ENCODE assay signal across 24 cellular contexts in the genomic region with DNA sequence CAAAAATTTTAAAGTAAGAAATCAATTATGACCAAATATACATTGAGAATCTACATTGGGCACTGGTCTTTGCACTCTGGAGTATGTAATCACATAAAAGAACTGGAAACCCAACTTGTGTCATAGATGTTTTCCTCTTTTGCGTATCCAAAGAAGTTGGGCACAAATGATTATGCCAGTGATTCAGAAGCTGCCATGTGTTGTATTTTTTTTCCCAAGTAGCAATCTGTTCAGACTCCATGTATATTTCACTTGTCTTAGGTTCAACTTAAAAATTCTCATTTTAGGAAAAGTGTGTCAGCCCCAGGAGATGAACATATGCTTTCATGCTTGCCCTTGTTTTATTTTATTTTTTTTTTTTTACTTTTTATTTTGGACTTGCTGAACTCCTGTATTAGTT.
"Had no signal": no experiment of that assay in that cellular context is flagged by ENCODE, and none has a peak within 500 bp of the region (broad histone marks: within the 10 kb centered on the region; RNA-seq: fewer than 3 reads in every experiment).

No MANE protein-coding gene starts in this region.

- H3K36me3 ChIP-seq: colonic mucosa, esophagus muscularis mucosa, esophagus squamous epithelium, gastrocnemius medialis, gastroesophageal sphincter, heart left ventricle, heart right ventricle had no signal

- H3K4me3 Mint-ChIP-seq: dendritic cell treated with granulocyte-macrophage colony-stimulating factor and Interleukin-4, amounts not matched to agents 40 ng/mL and 50 ng/mL, for 4 days; effector memory CD8-positive, alpha-beta T cell had no signal

- H3K4me3 ChIP-seq: colonic mucosa, coronary artery, dorsolateral prefrontal cortex, esophagus muscularis mucosa, esophagus squamous epithelium, gastrocnemius medialis, gastroesophageal sphincter, heart left ventricle, heart right ventricle had no signal

- H3K27ac ChIP-seq: colonic mucosa, coronary artery, epithelial cell of prostate, esophagus muscularis mucosa, esophagus squamous epithelium, foreskin keratinocyte, gastrocnemius medialis, gastroesophageal sphincter, heart left ventricle, heart right ventricle had no signal

- H3K9me3 Mint-ChIP-seq: dendritic cell treated with granulocyte-macrophage colony-stimulating factor and Interleukin-4, amounts not matched to agents 40 ng/mL and 50 ng/mL, for 4 days had no signal

- H3K27me3 Mint-ChIP-seq: dendritic cell treated with granulocyte-macrophage colony-stimulating factor and Interleukin-4, amounts not matched to agents 40 ng/mL and 50 ng/mL, for 4 days; effector memory CD8-positive, alpha-beta T cell had no signal

- H3K27ac Mint-ChIP-seq: dendritic cell treated with granulocyte-macrophage colony-stimulating factor and Interleukin-4, amounts not matched to agents 40 ng/mL and 50 ng/mL, for 4 days; effector memory CD8-positive, alpha-beta T cell had no signal

- H3K9me3 ChIP-seq: colonic mucosa, gastrocnemius medialis had no signal

- DNase-seq: colonic mucosa; cortex of kidney; dermis blood vessel endothelial cell; dorsolateral prefrontal cortex; effector CD4-positive, alpha-beta T cell; effector CD8-positive, alpha-beta T cell; effector memory CD4-positive, alpha-beta T cell; effector memory CD8-positive, alpha-beta T cell; erythroblast; esophagus squamous epithelium; foreskin fibroblast; foreskin keratinocyte; foreskin melanocyte; gastrocnemius medialis; glutamatergic neuron; head of caudate nucleus; heart left ventricle; heart right ventricle had no signal

- H3K4me1 ChIP-seq: colonic mucosa, esophagus muscularis mucosa, esophagus squamous epithelium, foreskin keratinocyte, gastrocnemius medialis, gastroesophageal sphincter, heart left ventricle, heart right ventricle had no signal

- H3K27me3 ChIP-seq: colonic mucosa, dorsolateral prefrontal cortex, esophagus muscularis mucosa, esophagus squamous epithelium, foreskin keratinocyte, gastrocnemius medialis, gastroesophageal sphincter, heart left ventricle, heart right ventricle had no signal

- ATAC-seq: effector memory CD8-positive, alpha-beta T cell; esophagus mucosa; foreskin keratinocyte; gastrocnemius medialis; gastroesophageal sphincter; heart left ventricle; heart right ventricle had no signal
